13 cellular contexts compared by ENCODE assay signal in the genomic region with DNA sequence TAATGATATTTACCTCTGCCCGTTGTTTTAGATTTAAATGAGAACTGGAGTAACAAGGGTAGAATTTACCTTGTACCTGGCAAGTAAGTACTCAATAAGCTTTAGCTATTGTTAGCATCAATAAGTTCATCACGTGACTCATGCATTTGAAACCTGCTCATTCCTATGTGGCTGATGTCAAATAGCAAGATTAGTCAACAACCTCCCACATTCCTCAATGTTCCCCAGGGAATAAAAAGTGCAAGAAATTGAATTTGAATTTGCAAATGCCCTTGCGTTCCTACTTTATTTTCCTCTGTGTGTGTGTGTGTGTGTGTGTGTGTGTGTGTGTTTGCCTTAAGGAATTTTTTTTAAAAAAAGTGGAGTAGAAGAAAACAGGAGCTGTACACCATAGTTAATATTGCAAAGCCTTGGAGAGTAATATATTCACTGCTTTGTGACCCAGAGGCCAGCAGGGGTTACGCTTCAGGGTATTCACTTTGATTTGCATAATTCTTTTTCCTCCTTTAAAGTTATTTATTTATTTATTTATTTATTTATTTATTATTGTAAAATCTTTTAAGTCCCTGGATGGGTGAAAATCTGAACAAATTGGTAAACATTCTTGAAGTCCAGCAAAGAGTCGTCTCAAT. TPM values are rescaled to one million over a fixed set of nuclear protein-coding genes. Genes with fewer than 3 reads are reported as not detected.
A peak's percentile ranks its signal among the peaks of the same experiment; 100 is the strongest.
DNase-seq lines count a peak whose midpoint lies in the region; ATAC-seq and TF ChIP-seq lines count a peak whose summit lies in the region.
"Had no signal": no experiment of that assay in that cellular context is flagged by ENCODE, and none has a peak within 500 bp of the region (broad histone marks: within the 10 kb centered on the region; RNA-seq: fewer than 3 reads in every experiment).

No MANE protein-coding gene starts in this region.

- no peak for TF ChIP-seq POLR2A in stomach (IDR thresholded peaks at IDR 0.05)

- CTCF ChIA-PET in WTC11 (lab: Charles Lee): interaction anchor here (0.5 to 1.9 kb wide), 4 partner anchors 34 to 454 kb away, joined by 3 to 7 read pairs (median 4); a partner anchor contains a TSS

- peak overlapping the region in 2 of 5 donors; percentile 39 to 48 for H3K4me3 ChIP-seq in subcutaneous abdominal adipose tissue (ENCODE audit: low read depth in 1 of 5, low read length in 5 of 5)
- no peak overlapping the region for H3K4me3 ChIP-seq in stomach
- H3K4me3 ChIP-seq: gastroesophageal sphincter, sigmoid colon had no signal

- H3K27me3 ChIP-seq in foreskin keratinocyte: no peaks in the 10 kb centered on the region
- no peaks in the 10 kb centered on the region for H3K27me3 ChIP-seq in subcutaneous abdominal adipose tissue (ENCODE audit: control insufficient read depth in 5 of 5, insufficient read depth in 4 of 5, low read length in 5 of 5)
- no peaks in the 10 kb centered on the region for H3K27me3 ChIP-seq in stomach
- H3K27me3 ChIP-seq: gastroesophageal sphincter, sigmoid colon, tibial nerve had no signal

- DNase-seq in HCEC 1CT (peak; percentile 50), WTC11 (ENCODE audit: low spot score) (no peak), foreskin keratinocyte (peak; percentile 75 to 86), DMS53 (lab: John Stamatoyannopoulos, UW) (no peak), NCI-H2227 treated with DMSO at 0.1 percent for 48 hours (lab: John Stamatoyannopoulos, UW) (no peak), NCI-H2196 (lab: John Stamatoyannopoulos, UW; ENCODE audit: unreplicated experiment) (no peak), stomach (no peak)
- DNase-seq: activated T-cell treated with anti-CD3 and anti-CD28 coated beads for 4 hours, NCI-H1048, sigmoid colon had no signal

- TF ChIP-seq CTCF in WTC11 (IDR thresholded peaks at IDR 0.05) (no peak), foreskin keratinocyte (conservative IDR thresholded peaks at IDR 0.05) (no peak), stomach (IDR thresholded peaks at IDR 0.05) (no peak)

- intact Hi-C loops in stomach (cut with DNase I; ENCODE audit: low total_unique reads): no loop called here

- WGBS in stomach, 5 donors: 50 to 60% (median 57%) methylated on average over 5 of the region's 5 CpGs

- no peaks in the 10 kb centered on the region for H3K9me3 Mint-ChIP-seq in WTC11

- H3K4me3 Mint-ChIP-seq in WTC11: peak overlapping the region; percentile 8; the same call in 1 of the 2 replicates

- H3K27ac ChIP-seq in foreskin keratinocyte (no peak overlapping the region), subcutaneous abdominal adipose tissue (ENCODE audit: low read depth, low read length) (peak overlapping the region; percentile 90), stomach (no peak overlapping the region)

- H3K36me3 ChIP-seq in subcutaneous abdominal adipose tissue (ENCODE audit: control insufficient read depth in 5 of 5, insufficient read depth in 5 of 5, low read length in 5 of 5): no peaks in the 10 kb centered on the region
- no peaks in the 10 kb centered on the region for H3K36me3 ChIP-seq in stomach
- H3K36me3 ChIP-seq: gastroesophageal sphincter, sigmoid colon, tibial nerve had no signal

- POLR2A ChIA-PET in WTC11 (lab: Charles Lee): interaction anchor here (0.7 kb wide), 1 partner anchor 36 kb away, joined by 3 read pairs; no protein-coding TSS in a partner anchor

- no peaks in the 10 kb centered on the region for H3K36me3 Mint-ChIP-seq in WTC11

- ATAC-seq in WTC11 (peak; percentile 35), foreskin keratinocyte (peak; percentile 88)

- H3K9me3 ChIP-seq in subcutaneous abdominal adipose tissue (ENCODE audit: control insufficient read depth in 5 of 5, low read length in 5 of 5) (no peaks in the 10 kb centered on the region), stomach (no peaks in the 10 kb centered on the region)
- H3K9me3 ChIP-seq: gastroesophageal sphincter, sigmoid colon, tibial nerve had no signal

- H3K4me1 Mint-ChIP-seq in WTC11: peaks cover 40% of the 10 kb centered on the region

- no peaks in the 10 kb centered on the region for H3K27me3 Mint-ChIP-seq in WTC11 (ENCODE audit: low read depth)

- H3K27ac Mint-ChIP-seq in WTC11: peak overlapping the region; percentile 100

- no peak overlapping the region for H3K9ac ChIP-seq in subcutaneous abdominal adipose tissue (ENCODE audit: low read length in 5 of 5)

- peaks cover 5% of the 10 kb centered on the region for H3K4me1 ChIP-seq in foreskin keratinocyte
- peaks cover 4 to 25% (median 24%) of the 10 kb centered on the region in 5 donors for H3K4me1 ChIP-seq in subcutaneous abdominal adipose tissue (ENCODE audit: control insufficient read depth in 5 of 5, insufficient read depth in 5 of 5, low read length in 5 of 5)
- H3K4me1 ChIP-seq in stomach: peaks cover 0 to 11% (median 0%) of the 10 kb centered on the region in 4 donors
- H3K4me1 ChIP-seq: gastroesophageal sphincter, sigmoid colon had no signal

- TF ChIP-seq EP300 in stomach (IDR thresholded peaks at IDR 0.05): no peak

TF ChIP-seq in WTC11, 78 proteins besides CTCF, POLR2A, EP300 and RAD21:
- no peak for TF ChIP-seq NR2C2 (CRISPR knock-in tag; IDR thresholded peaks at IDR 0.05)
- TF ChIP-seq, protein P1, sequence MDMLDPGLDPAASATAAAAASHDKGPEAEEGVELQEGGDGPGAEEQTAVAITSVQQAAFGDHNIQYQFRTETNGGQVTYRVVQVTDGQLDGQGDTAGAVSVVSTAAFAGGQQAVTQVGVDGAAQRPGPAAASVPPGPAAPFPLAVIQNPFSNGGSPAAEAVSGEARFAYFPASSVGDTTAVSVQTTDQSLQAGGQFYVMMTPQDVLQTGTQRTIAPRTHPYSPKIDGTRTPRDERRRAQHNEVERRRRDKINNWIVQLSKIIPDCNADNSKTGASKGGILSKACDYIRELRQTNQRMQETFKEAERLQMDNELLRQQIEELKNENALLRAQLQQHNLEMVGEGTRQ (CRISPR knock-in tag; IDR thresholded peaks at IDR 0.05): peak; percentile 79
- peak; percentile 20; the same call in 1 of the 2 replicates for TF ChIP-seq HMGA2 (CRISPR knock-in tag; IDR thresholded peaks at IDR 0.05)
- TF ChIP-seq, protein P2, sequence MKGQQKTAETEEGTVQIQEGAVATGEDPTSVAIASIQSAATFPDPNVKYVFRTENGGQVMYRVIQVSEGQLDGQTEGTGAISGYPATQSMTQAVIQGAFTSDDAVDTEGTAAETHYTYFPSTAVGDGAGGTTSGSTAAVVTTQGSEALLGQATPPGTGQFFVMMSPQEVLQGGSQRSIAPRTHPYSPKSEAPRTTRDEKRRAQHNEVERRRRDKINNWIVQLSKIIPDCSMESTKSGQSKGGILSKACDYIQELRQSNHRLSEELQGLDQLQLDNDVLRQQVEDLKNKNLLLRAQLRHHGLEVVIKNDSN (CRISPR knock-in tag; IDR thresholded peaks at IDR 0.05): peak; percentile 76
TF ChIP-seq in WTC11: peak in this region for 3.

RNA-seq across cellular contexts. Expression of a gene that starts 43.9 kb away (rescaled TPM):
- 0.04 to 0.23 TPM (median 0.14 TPM) in 3 replicates for total RNA-seq in WTC11 (2021)
- total RNA-seq in foreskin keratinocyte: 0.07 and 0.31 TPM in 2 replicates
- polyA plus RNA-seq in foreskin keratinocyte: 0.06 and 0.08 TPM in 2 replicates
- 10 to 100 TPM in 1 of 5 donors, 1 to 10 TPM in 3, under 1 TPM in 1; 0.58 to 48.1 (median 1.7) TPM for total RNA-seq in stomach
- polyA plus RNA-seq in stomach: under 1 TPM; 0.15 to 0.61 (median 0.37) TPM

RNA-seq across cellular contexts. Expression of a gene that starts 58.9 kb away (rescaled TPM):
- total RNA-seq in WTC11 (2021): 11.2 to 11.8 TPM (median 11.7 TPM) in 3 replicates
- total RNA-seq in foreskin keratinocyte: 17.4 and 22.5 TPM in 2 replicates
- 4.8 and 5.0 TPM in 2 replicates for polyA plus RNA-seq in foreskin keratinocyte
- total RNA-seq in stomach: 10 to 100 TPM in 4 of 5 donors, 1 to 10 TPM in 1; 9.3 to 76.4 (median 18.7) TPM
- polyA plus RNA-seq in stomach: 1 to 10 TPM; 3.4 to 8.6 (median 7.9) TPM

Comparison
In these comparisons a context has a peak if more than half of its experiments do, and no peak if none do; other contexts are left out.
1. DNase-seq: peak in HCEC 1CT (single experiment) and foreskin keratinocyte (2 of 2); none in WTC11 (single experiment), DMS53 (single experiment), NCI-H2227 treated with DMSO at 0.1 percent for 48 hours (single experiment), NCI-H2196 (single experiment) and stomach (single experiment).